In genomic region chr12:401235-402126, GRCh38 we compare ENCODE assay signal across 8 cellular contexts. TPM values are rescaled to one million over a fixed set of nuclear protein-coding genes. Genes with fewer than 3 reads are reported as not detected.
DNase-seq lines count a peak whose midpoint lies in the region; ATAC-seq and TF ChIP-seq lines count a peak whose summit lies in the region.

CCDC77 (plus strand) TSS chr12:401644; CDS start chr12:409384, 7,740 bp downstream.

- no peak for TF ChIP-seq POLR2A in testis (IDR thresholded peaks at IDR 0.05)

- CTCF ChIA-PET in Calu3 (lab: Charles Lee), result interaction anchor here (0.5 to 1.7 kb wide), 3 partner anchors 12 to 153 kb away, joined by 5 to 11 read pairs (median 5); partner anchors contain the start of gene KDM5A

- H4K8ac ChIP-seq in neuronal stem cell (ENCODE audit: low read depth, low read length), result no peak within 1 kb of the TSS

- no peak for TF ChIP-seq CTCF in Calu3 (IDR thresholded peaks at IDR 0.05; ENCODE audit: unreplicated experiment)
- peak; percentile 29 for TF ChIP-seq CTCF in fibroblast of the aortic adventitia (IDR thresholded peaks at IDR 0.05; ENCODE audit: insufficient read depth, low read length)
- peak in 1 of 3 experiments; percentile 20 for TF ChIP-seq CTCF in testis (IDR thresholded peaks at IDR 0.05)

- no peak within 1 kb of the TSS for H2AK5ac ChIP-seq in neuronal stem cell (ENCODE audit: low read depth, low read length)

- TSS peak; percentile 79 for BruUV-seq in Calu3 (replicated peaks; lab: Mats Ljungman, UMichigan)

- no peak within 1 kb of the TSS for H3K23ac ChIP-seq in neuronal stem cell (ENCODE audit: low read depth, low read length, poor library complexity)

- H4K91ac ChIP-seq in neuronal stem cell (ENCODE audit: low read depth, low read length, poor library complexity), result no peak within 1 kb of the TSS

- intact Hi-C loops in Calu3 (cut with micrococcal nuclease; ENCODE audit: unreplicated experiment) (no loop called here), testis (cut with DNase I; ENCODE audit: low total_unique reads) (no loop called here)

- H2BK12ac ChIP-seq in neuronal stem cell (ENCODE audit: low read length), result no peak within 1 kb of the TSS

- no peaks in the 10 kb centered on the region for H3K27me3 Mint-ChIP-seq in Calu3 (ENCODE audit: unreplicated experiment)

- no peaks in the 10 kb centered on the region for H3K79me1 ChIP-seq in neuronal stem cell (ENCODE audit: low read depth, low read length)

- no peak within 1 kb of the TSS for H3K4me3 Mint-ChIP-seq in Calu3 (ENCODE audit: low read depth, unreplicated experiment)

- no peaks in the 10 kb centered on the region for H3K4me1 Mint-ChIP-seq in Calu3 (ENCODE audit: low read depth, unreplicated experiment)

- H3K27me3 ChIP-seq in neuronal stem cell (ENCODE audit: control insufficient read depth in 3 of 3, insufficient read depth in 3 of 3, low read depth in 1 of 3, low read length in 3 of 3) (no peaks in the 10 kb centered on the region), testis (no peaks in the 10 kb centered on the region)

- no CpG with 5 or more reads among the region's 47 CpGs for WGBS in neuronal stem cell (ENCODE audit: extremely low coverage in 2 of 2, insufficient read length in 2 of 2, insufficient replicate concordance in 1 of 2), 2 donors
- 0 to 1% methylated on average over 46 to 47 of the region's 47 CpGs for WGBS in testis, 2 donors

- peak; percentile 93 for DNase-seq in Calu3
- DNase-seq in Jurkat, Clone E6-1 (ENCODE audit: low read depth, low spot score), result peak; percentile 92
- DNase-seq in activated T-cell treated with anti-CD3 and anti-CD28 coated beads for 24 hours (ENCODE audit: low read depth), result peak; percentile 91
- DNase-seq in fibroblast of the aortic adventitia (ENCODE audit: low read depth), result peak; percentile 91
- peak; percentile 93 for DNase-seq in neuronal stem cell (ENCODE audit: low spot score)
- DNase-seq in testis, result peak; percentile 96
- DNase-seq in stimulated activated naive CD4-positive, alpha-beta T cell treated with Interleukin-2 at 50 U/mL for 16 hours (lab: John Stamatoyannopoulos, UW), result no peak

- H3K18ac ChIP-seq in neuronal stem cell (ENCODE audit: low read length), result peak within 1 kb of the TSS; percentile 68

- H3K4me2 ChIP-seq in neuronal stem cell (ENCODE audit: insufficient read depth, low read length, poor library complexity, severe bottlenecking), result peak within 1 kb of the TSS; percentile 45

- no peak within 1 kb of the TSS for H3K4ac ChIP-seq in neuronal stem cell (ENCODE audit: low read length)

- H3K27ac ChIP-seq in neuronal stem cell (replicated peaks; ENCODE audit: low read length), result peak within 1 kb of the TSS; percentile 77
- peak within 1 kb of the TSS; percentile 32 to 70 for H3K27ac ChIP-seq in testis

- no peak within 1 kb of the TSS for H3K14ac ChIP-seq in neuronal stem cell (ENCODE audit: low read length)

- H3K27ac Mint-ChIP-seq in Calu3 (ENCODE audit: unreplicated experiment), result no peak within 1 kb of the TSS

- H2AFZ ChIP-seq in neuronal stem cell (ENCODE audit: low read length), result peak within 1 kb of the TSS; percentile 76

- peak; percentile 99 for ATAC-seq in GM21529 (IDR thresholded peaks at IDR 0.05; ENCODE audit: unreplicated experiment)

- H3K4me1 ChIP-seq in neuronal stem cell (ENCODE audit: control insufficient read depth in 2 of 2, insufficient read depth in 1 of 2, low read depth in 1 of 2, low read length in 2 of 2), result peaks cover 0 to 4% of the 10 kb centered on the region in 2 donors
- peaks cover 7% of the 10 kb centered on the region for H3K4me1 ChIP-seq in testis

- no peaks in the 10 kb centered on the region for H3K9me3 ChIP-seq in neuronal stem cell (replicated peaks in 1 of 2; ENCODE audit: control insufficient read depth in 2 of 2, insufficient read depth in 1 of 2, low read depth in 1 of 2, low read length in 2 of 2)
- no peaks in the 10 kb centered on the region for H3K9me3 ChIP-seq in testis

- no peak within 1 kb of the TSS for H2BK15ac ChIP-seq in neuronal stem cell (ENCODE audit: low read length)

- H3K9me3 Mint-ChIP-seq in Calu3 (ENCODE audit: low read depth, unreplicated experiment), result no peaks in the 10 kb centered on the region

- no peak within 1 kb of the TSS for H2BK120ac ChIP-seq in neuronal stem cell (ENCODE audit: low read depth, low read length)

- H3K9ac ChIP-seq in neuronal stem cell (ENCODE audit: low read depth, low read length, poor library complexity), result peak within 1 kb of the TSS; percentile 88

- H3K36me3 Mint-ChIP-seq in Calu3 (ENCODE audit: insufficient read depth, unreplicated experiment), result no peaks in the 10 kb centered on the region

- peaks cover 6 to 29% of the 10 kb centered on the region in 2 donors for H3K36me3 ChIP-seq in neuronal stem cell (replicated peaks in 1 of 2; ENCODE audit: control insufficient read depth in 2 of 2, insufficient read depth in 2 of 2, low read length in 2 of 2)
- no peaks in the 10 kb centered on the region for H3K36me3 ChIP-seq in testis (ENCODE audit: low read depth, missing control alignments)

- H2BK5ac ChIP-seq in neuronal stem cell (ENCODE audit: low read length), result no peak within 1 kb of the TSS

- peak within 1 kb of the TSS; percentile 72 for H3K4me3 ChIP-seq in Jurkat, Clone E6-1 (ENCODE audit: low read length)
- H3K4me3 ChIP-seq in fibroblast of the aortic adventitia (ENCODE audit: low read depth, low read length) (peak within 1 kb of the TSS; percentile 98), neuronal stem cell (ENCODE audit: low read length in 2 of 2) (peak within 1 kb of the TSS; percentile 63 to 97), testis (peak within 1 kb of the TSS; percentile 58 to 73)

RNA-seq across cellular contexts. Expression of gene CCDC77, which starts in this region (rescaled TPM):
- total RNA-seq in Calu3 (2022) (12.5 and 16.8 TPM in 2 replicates), fibroblast of the aortic adventitia (ENCODE audit: low replicate concordance) (15.4 and 20.1 TPM in 2 replicates), testis (10 to 100 TPM; 21.3 to 37.0 TPM)
- polyA plus RNA-seq in Jurkat, Clone E6-1 (2012; ENCODE audit: insufficient read depth, insufficient read length), result 35.8 TPM
- polyA plus RNA-seq in neuronal stem cell (2013, experiment 1 of 2), result 39.3 TPM
- polyA plus RNA-seq in neuronal stem cell (2013, experiment 2 of 2), result 44.2 TPM
- polyA plus RNA-seq in testis (ENCODE audit: insufficient read depth, low read depth, low replicate concordance), result 19.5 TPM
